ENCODE assay signal across 1 cellular context in the genomic region with DNA sequence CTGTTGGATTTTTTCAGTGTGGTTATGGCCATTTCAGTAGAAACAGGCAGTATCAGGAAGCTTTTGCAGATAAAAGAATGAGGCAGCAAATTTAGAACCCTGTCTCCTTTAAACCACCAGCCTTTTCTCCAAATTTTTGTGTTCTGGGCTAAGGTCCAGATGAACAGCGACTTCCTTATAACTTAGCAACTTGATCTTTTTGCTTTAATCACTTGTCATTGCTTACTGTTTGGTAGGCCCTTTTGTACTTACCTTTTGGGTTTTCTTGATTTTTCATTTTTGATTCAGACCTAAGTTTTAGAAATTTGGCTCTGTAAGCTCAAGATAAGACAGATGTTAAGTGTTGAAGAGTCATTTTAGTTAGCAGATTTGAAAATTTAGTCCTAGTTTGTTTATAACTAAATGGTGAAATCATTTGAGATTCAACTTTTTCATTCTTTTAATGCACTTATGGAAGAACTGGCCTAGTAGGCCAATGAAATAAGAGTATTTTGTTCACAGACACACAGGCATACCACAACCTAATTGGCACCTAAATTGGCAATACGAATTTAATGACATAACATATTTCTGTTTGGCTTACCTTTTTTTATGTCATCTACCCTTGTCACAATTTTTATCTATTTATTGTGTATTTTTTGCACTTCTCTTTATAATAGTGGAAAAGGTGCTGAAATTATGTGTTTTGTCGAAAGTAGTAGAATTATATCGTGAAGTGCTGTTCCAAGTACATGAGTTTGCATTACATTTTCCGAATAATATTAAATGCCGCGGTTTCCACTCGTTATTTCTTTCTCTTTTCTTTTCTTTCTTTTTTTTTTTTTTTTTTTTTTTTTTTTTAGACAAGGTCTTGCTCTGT.
TF ChIP-seq lines count a peak whose summit lies in the region.

No MANE protein-coding gene starts in this region.

TF ChIP-seq in K562, 482 proteins besides CTCF, POLR2A, EP300 and RAD21 (continued from another document and continues in another):
- TF ChIP-seq, protein P1, sequence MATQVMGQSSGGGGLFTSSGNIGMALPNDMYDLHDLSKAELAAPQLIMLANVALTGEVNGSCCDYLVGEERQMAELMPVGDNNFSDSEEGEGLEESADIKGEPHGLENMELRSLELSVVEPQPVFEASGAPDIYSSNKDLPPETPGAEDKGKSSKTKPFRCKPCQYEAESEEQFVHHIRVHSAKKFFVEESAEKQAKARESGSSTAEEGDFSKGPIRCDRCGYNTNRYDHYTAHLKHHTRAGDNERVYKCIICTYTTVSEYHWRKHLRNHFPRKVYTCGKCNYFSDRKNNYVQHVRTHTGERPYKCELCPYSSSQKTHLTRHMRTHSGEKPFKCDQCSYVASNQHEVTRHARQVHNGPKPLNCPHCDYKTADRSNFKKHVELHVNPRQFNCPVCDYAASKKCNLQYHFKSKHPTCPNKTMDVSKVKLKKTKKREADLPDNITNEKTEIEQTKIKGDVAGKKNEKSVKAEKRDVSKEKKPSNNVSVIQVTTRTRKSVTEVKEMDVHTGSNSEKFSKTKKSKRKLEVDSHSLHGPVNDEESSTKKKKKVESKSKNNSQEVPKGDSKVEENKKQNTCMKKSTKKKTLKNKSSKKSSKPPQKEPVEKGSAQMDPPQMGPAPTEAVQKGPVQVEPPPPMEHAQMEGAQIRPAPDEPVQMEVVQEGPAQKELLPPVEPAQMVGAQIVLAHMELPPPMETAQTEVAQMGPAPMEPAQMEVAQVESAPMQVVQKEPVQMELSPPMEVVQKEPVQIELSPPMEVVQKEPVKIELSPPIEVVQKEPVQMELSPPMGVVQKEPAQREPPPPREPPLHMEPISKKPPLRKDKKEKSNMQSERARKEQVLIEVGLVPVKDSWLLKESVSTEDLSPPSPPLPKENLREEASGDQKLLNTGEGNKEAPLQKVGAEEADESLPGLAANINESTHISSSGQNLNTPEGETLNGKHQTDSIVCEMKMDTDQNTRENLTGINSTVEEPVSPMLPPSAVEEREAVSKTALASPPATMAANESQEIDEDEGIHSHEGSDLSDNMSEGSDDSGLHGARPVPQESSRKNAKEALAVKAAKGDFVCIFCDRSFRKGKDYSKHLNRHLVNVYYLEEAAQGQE (CRISPR knock-in tag; IDR thresholded peaks at IDR 0.05; ENCODE audit: low read depth): no peak
- TF ChIP-seq, protein P2, sequence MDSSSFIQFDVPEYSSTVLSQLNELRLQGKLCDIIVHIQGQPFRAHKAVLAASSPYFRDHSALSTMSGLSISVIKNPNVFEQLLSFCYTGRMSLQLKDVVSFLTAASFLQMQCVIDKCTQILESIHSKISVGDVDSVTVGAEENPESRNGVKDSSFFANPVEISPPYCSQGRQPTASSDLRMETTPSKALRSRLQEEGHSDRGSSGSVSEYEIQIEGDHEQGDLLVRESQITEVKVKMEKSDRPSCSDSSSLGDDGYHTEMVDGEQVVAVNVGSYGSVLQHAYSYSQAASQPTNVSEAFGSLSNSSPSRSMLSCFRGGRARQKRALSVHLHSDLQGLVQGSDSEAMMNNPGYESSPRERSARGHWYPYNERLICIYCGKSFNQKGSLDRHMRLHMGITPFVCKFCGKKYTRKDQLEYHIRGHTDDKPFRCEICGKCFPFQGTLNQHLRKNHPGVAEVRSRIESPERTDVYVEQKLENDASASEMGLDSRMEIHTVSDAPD (CRISPR knock-in tag; IDR thresholded peaks at IDR 0.05): no peak
- TF ChIP-seq L3MBTL2 (IDR thresholded peaks at IDR 0.05) (no peak), SP1 (CRISPR knock-in tag; IDR thresholded peaks at IDR 0.05) (no peak), ATF7 (IDR thresholded peaks at IDR 0.05) (no peak), KLF10 (CRISPR knock-in tag; IDR thresholded peaks at IDR 0.05) (no peak), RBM22 (IDR thresholded peaks at IDR 0.05; ENCODE audit: low read depth, low read length, poor library complexity, severe bottlenecking) (no peak), MTF1 (CRISPR knock-in tag; IDR thresholded peaks at IDR 0.05; ENCODE audit: borderline replicate concordance) (no peak), ZNF140 (CRISPR knock-in tag; IDR thresholded peaks at IDR 0.05) (no peak), ZNF436 (CRISPR knock-in tag; IDR thresholded peaks at IDR 0.05) (no peak), BRD9 (IDR thresholded peaks at IDR 0.05; ENCODE audit: low read depth, partially characterized antibody) (no peak), FOXP1 (CRISPR knock-in tag; IDR thresholded peaks at IDR 0.05) (no peak), FUS (optimal IDR thresholded peaks at IDR 0.05; ENCODE audit: low read depth, low read length) (no peak), ZNF57 (CRISPR knock-in tag; IDR thresholded peaks at IDR 0.05) (no peak), SAFB2 (IDR thresholded peaks at IDR 0.05; ENCODE audit: borderline replicate concordance, low read depth, low read length, severe bottlenecking) (no peak), ZNF41 (CRISPR knock-in tag; conservative IDR thresholded peaks at IDR 0.05) (no peak), NR4A1 (CRISPR knock-in tag; IDR thresholded peaks at IDR 0.05) (no peak), NR4A1 (tag; IDR thresholded peaks at IDR 0.05) (no peak), C11orf30 (IDR thresholded peaks at IDR 0.05; ENCODE audit: low read depth) (peak; percentile 93), ZBTB17 (CRISPR knock-in tag; IDR thresholded peaks at IDR 0.05) (no peak), HDAC3 (IDR thresholded peaks at IDR 0.05; ENCODE audit: borderline replicate concordance, partially characterized antibody) (no peak), PHTF2 (CRISPR knock-in tag; IDR thresholded peaks at IDR 0.05) (no peak), ZBED1 (IDR thresholded peaks at IDR 0.05) (no peak), FOXJ3 (CRISPR knock-in tag; IDR thresholded peaks at IDR 0.05) (no peak), ARHGAP35 (IDR thresholded peaks at IDR 0.05; ENCODE audit: partially characterized antibody) (no peak), MAFK (IDR thresholded peaks at IDR 0.05; ENCODE audit: low read length) (peak; percentile 75), ZNF584 (CRISPR knock-in tag; IDR thresholded peaks at IDR 0.05; ENCODE audit: low read depth) (no peak), ZFP1 (CRISPR knock-in tag; IDR thresholded peaks at IDR 0.05) (no peak), KLF13 (tag; IDR thresholded peaks at IDR 0.05; ENCODE audit: borderline replicate concordance, low read depth) (no peak), ZNF644 (tag; IDR thresholded peaks at IDR 0.05; ENCODE audit: low read depth) (no peak), NR2C2 (CRISPR knock-in tag; IDR thresholded peaks at IDR 0.05) (no peak), NR2C2 (tag; IDR thresholded peaks at IDR 0.05) (no peak), HDGF (IDR thresholded peaks at IDR 0.05) (no peak), NFIC (IDR thresholded peaks at IDR 0.05) (peak; percentile 68), BMI1 (IDR thresholded peaks at IDR 0.05; ENCODE audit: low read length) (no peak)
- TF ChIP-seq, protein P3, sequence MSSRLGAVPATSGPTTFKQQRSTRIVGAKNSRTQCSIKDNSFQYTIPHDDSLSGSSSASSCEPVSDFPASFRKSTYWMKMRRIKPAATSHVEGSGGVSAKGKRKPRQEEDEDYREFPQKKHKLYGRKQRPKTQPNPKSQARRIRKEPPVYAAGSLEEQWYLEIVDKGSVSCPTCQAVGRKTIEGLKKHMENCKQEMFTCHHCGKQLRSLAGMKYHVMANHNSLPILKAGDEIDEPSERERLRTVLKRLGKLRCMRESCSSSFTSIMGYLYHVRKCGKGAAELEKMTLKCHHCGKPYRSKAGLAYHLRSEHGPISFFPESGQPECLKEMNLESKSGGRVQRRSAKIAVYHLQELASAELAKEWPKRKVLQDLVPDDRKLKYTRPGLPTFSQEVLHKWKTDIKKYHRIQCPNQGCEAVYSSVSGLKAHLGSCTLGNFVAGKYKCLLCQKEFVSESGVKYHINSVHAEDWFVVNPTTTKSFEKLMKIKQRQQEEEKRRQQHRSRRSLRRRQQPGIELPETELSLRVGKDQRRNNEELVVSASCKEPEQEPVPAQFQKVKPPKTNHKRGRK (tag; IDR thresholded peaks at IDR 0.05): peak; percentile 31; the same call in 1 of the 2 replicates
- TF ChIP-seq, protein P4, sequence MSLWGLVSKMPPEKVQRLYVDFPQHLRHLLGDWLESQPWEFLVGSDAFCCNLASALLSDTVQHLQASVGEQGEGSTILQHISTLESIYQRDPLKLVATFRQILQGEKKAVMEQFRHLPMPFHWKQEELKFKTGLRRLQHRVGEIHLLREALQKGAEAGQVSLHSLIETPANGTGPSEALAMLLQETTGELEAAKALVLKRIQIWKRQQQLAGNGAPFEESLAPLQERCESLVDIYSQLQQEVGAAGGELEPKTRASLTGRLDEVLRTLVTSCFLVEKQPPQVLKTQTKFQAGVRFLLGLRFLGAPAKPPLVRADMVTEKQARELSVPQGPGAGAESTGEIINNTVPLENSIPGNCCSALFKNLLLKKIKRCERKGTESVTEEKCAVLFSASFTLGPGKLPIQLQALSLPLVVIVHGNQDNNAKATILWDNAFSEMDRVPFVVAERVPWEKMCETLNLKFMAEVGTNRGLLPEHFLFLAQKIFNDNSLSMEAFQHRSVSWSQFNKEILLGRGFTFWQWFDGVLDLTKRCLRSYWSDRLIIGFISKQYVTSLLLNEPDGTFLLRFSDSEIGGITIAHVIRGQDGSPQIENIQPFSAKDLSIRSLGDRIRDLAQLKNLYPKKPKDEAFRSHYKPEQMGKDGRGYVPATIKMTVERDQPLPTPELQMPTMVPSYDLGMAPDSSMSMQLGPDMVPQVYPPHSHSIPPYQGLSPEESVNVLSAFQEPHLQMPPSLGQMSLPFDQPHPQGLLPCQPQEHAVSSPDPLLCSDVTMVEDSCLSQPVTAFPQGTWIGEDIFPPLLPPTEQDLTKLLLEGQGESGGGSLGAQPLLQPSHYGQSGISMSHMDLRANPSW (CRISPR knock-in tag; IDR thresholded peaks at IDR 0.05): no peak
- TF ChIP-seq, protein P5, sequence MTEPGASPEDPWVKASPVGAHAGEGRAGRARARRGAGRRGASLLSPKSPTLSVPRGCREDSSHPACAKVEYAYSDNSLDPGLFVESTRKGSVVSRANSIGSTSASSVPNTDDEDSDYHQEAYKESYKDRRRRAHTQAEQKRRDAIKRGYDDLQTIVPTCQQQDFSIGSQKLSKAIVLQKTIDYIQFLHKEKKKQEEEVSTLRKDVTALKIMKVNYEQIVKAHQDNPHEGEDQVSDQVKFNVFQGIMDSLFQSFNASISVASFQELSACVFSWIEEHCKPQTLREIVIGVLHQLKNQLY (CRISPR knock-in tag; conservative IDR thresholded peaks at IDR 0.05): no peak
- TF ChIP-seq, protein P6, sequence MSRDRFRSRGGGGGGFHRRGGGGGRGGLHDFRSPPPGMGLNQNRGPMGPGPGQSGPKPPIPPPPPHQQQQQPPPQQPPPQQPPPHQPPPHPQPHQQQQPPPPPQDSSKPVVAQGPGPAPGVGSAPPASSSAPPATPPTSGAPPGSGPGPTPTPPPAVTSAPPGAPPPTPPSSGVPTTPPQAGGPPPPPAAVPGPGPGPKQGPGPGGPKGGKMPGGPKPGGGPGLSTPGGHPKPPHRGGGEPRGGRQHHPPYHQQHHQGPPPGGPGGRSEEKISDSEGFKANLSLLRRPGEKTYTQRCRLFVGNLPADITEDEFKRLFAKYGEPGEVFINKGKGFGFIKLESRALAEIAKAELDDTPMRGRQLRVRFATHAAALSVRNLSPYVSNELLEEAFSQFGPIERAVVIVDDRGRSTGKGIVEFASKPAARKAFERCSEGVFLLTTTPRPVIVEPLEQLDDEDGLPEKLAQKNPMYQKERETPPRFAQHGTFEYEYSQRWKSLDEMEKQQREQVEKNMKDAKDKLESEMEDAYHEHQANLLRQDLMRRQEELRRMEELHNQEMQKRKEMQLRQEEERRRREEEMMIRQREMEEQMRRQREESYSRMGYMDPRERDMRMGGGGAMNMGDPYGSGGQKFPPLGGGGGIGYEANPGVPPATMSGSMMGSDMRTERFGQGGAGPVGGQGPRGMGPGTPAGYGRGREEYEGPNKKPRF (IDR thresholded peaks at IDR 0.05; ENCODE audit: low read depth, low read length): no peak
- TF ChIP-seq, protein P7, sequence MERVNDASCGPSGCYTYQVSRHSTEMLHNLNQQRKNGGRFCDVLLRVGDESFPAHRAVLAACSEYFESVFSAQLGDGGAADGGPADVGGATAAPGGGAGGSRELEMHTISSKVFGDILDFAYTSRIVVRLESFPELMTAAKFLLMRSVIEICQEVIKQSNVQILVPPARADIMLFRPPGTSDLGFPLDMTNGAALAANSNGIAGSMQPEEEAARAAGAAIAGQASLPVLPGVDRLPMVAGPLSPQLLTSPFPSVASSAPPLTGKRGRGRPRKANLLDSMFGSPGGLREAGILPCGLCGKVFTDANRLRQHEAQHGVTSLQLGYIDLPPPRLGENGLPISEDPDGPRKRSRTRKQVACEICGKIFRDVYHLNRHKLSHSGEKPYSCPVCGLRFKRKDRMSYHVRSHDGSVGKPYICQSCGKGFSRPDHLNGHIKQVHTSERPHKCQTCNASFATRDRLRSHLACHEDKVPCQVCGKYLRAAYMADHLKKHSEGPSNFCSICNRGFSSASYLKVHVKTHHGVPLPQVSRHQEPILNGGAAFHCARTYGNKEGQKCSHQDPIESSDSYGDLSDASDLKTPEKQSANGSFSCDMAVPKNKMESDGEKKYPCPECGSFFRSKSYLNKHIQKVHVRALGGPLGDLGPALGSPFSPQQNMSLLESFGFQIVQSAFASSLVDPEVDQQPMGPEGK (CRISPR knock-in tag; IDR thresholded peaks at IDR 0.05; ENCODE audit: borderline replicate concordance): no peak
- TF ChIP-seq, protein P8, sequence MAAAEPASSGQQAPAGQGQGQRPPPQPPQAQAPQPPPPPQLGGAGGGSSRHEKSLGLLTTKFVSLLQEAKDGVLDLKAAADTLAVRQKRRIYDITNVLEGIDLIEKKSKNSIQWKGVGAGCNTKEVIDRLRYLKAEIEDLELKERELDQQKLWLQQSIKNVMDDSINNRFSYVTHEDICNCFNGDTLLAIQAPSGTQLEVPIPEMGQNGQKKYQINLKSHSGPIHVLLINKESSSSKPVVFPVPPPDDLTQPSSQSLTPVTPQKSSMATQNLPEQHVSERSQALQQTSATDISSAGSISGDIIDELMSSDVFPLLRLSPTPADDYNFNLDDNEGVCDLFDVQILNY (CRISPR knock-in tag; IDR thresholded peaks at IDR 0.05): no peak
- TF ChIP-seq, protein P9, sequence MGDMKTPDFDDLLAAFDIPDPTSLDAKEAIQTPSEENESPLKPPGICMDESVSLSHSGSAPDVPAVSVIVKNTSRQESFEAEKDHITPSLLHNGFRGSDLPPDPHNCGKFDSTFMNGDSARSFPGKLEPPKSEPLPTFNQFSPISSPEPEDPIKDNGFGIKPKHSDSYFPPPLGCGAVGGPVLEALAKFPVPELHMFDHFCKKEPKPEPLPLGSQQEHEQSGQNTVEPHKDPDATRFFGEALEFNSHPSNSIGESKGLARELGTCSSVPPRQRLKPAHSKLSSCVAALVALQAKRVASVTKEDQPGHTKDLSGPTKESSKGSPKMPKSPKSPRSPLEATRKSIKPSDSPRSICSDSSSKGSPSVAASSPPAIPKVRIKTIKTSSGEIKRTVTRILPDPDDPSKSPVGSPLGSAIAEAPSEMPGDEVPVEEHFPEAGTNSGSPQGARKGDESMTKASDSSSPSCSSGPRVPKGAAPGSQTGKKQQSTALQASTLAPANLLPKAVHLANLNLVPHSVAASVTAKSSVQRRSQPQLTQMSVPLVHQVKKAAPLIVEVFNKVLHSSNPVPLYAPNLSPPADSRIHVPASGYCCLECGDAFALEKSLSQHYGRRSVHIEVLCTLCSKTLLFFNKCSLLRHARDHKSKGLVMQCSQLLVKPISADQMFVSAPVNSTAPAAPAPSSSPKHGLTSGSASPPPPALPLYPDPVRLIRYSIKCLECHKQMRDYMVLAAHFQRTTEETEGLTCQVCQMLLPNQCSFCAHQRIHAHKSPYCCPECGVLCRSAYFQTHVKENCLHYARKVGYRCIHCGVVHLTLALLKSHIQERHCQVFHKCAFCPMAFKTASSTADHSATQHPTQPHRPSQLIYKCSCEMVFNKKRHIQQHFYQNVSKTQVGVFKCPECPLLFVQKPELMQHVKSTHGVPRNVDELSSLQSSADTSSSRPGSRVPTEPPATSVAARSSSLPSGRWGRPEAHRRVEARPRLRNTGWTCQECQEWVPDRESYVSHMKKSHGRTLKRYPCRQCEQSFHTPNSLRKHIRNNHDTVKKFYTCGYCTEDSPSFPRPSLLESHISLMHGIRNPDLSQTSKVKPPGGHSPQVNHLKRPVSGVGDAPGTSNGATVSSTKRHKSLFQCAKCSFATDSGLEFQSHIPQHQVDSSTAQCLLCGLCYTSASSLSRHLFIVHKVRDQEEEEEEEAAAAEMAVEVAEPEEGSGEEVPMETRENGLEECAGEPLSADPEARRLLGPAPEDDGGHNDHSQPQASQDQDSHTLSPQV (IDR thresholded peaks at IDR 0.05): no peak
